Comparison of ENCODE assay signal across 1 cellular context in the genomic region with DNA sequence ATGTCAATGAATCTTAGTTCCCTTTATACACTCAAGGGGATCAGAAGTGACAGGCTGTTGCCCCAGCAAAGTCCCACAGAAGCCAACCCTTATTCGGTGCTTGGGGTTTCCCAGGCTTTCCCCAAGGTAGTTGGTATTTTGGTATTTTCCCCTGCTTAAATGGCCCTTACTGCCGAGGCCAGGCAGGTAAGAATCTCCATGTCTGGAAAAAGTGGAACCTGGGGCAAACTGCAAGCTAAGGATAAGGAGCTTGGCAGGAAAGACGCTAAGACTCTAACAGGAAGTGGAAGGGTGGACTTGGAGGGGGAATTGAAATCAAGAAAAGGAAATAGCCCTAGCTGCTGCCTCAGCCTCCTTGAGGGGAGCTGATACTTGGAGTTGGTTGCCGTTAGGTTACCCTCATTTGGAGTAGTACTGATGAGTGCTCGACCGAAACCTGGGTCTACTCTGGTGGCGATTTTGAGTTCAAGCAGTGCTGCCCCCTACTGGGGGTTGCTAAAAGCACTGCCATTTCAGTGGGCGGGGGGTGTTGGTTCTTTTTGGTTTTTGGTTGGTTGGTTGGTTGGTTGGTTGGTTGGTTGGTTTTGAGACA.
TF ChIP-seq lines count a peak whose summit lies in the region.

No MANE protein-coding gene starts in this region.

TF ChIP-seq in GM12878, 131 proteins besides CTCF, POLR2A, EP300 and RAD21 (continued from another document):
- TF ChIP-seq, protein P1, sequence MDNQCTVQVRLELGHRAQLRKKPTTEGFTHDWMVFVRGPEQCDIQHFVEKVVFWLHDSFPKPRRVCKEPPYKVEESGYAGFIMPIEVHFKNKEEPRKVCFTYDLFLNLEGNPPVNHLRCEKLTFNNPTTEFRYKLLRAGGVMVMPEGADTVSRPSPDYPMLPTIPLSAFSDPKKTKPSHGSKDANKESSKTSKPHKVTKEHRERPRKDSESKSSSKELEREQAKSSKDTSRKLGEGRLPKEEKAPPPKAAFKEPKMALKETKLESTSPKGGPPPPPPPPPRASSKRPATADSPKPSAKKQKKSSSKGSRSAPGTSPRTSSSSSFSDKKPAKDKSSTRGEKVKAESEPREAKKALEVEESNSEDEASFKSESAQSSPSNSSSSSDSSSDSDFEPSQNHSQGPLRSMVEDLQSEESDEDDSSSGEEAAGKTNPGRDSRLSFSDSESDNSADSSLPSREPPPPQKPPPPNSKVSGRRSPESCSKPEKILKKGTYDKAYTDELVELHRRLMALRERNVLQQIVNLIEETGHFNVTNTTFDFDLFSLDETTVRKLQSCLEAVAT (IDR thresholded peaks at IDR 0.05): peak; percentile 21; the same call in 1 of the 2 replicates
